Comparison of ENCODE assay signal across 8 cellular contexts in genomic region chr14:53218161-53218560, GRCh38.
DNase-seq lines count a peak whose midpoint lies in the region; TF ChIP-seq lines count a peak whose summit lies in the region.

No MANE protein-coding gene starts in this region.

- no peaks in the 10 kb centered on the region for H3K27me3 ChIP-seq in GM23248 (replicated peaks; ENCODE audit: insufficient read depth)
- no peaks in the 10 kb centered on the region for H3K27me3 ChIP-seq in SJSA1 (replicated peaks)
- H3K27me3 ChIP-seq in skeletal muscle tissue (ENCODE audit: control insufficient read depth in 3 of 3, insufficient read depth in 3 of 3, low read length in 3 of 3): no peaks in the 10 kb centered on the region

- H3K4me2 ChIP-seq in GM23248 (ENCODE audit: unreplicated experiment): peak overlapping the region; percentile 76

- H3K36me3 ChIP-seq in GM23248 (ENCODE audit: low read depth) (no peaks in the 10 kb centered on the region), SJSA1 (no peaks in the 10 kb centered on the region), skeletal muscle tissue (ENCODE audit: control insufficient read depth in 3 of 3, insufficient read depth in 3 of 3, low read length in 3 of 3) (no peaks in the 10 kb centered on the region)

- H3K4me1 ChIP-seq in GM23248 (ENCODE audit: insufficient read depth) (no peaks in the 10 kb centered on the region), SJSA1 (replicated peaks) (no peaks in the 10 kb centered on the region), skeletal muscle tissue (ENCODE audit: control insufficient read depth in 3 of 3, insufficient read depth in 3 of 3, low read length in 3 of 3) (no peaks in the 10 kb centered on the region)

- H3K27ac ChIP-seq in GM23248: no peak overlapping the region
- no peak overlapping the region for H3K27ac ChIP-seq in SJSA1
- H3K27ac ChIP-seq in skeletal muscle tissue (ENCODE audit: low read depth, low read length): no peak overlapping the region

- H3K4me3 ChIP-seq in GM23248 (peak overlapping the region; percentile 70), SJSA1 (peak overlapping the region; percentile 61), fibroblast of villous mesenchyme (ENCODE audit: low read depth, low read length) (peak overlapping the region; percentile 61), skeletal muscle tissue (ENCODE audit: low read length in 3 of 3) (peak overlapping the region in 2 of 3 donors; percentile 62)

- no peaks in the 10 kb centered on the region for H3K79me2 ChIP-seq in GM23248 (ENCODE audit: insufficient read depth)

- H3K9ac ChIP-seq in GM23248: peak overlapping the region; percentile 55
- peak overlapping the region in 1 of 3 donors; percentile 47 for H3K9ac ChIP-seq in skeletal muscle tissue (ENCODE audit: low read depth in 1 of 3, low read length in 3 of 3)

- DNase-seq in GM23248 (no peak), SJSA1 (ENCODE audit: low read depth in 1 of 2, low spot score in 2 of 2) (no peak), fibroblast of villous mesenchyme (ENCODE audit: low read depth) (no peak), SIG-M5 treated with dmso at 0.1 percent for 504 hours (lab: John Stamatoyannopoulos, UW; ENCODE audit: unreplicated experiment) (no peak), AG08395 (ENCODE audit: low spot score) (no peak), mucosa of gallbladder (ENCODE audit: low spot score) (no peak), AG08396 (ENCODE audit: low spot score) (no peak)

- H3F3A ChIP-seq in GM23248 (ENCODE audit: insufficient read depth): no peaks in the 10 kb centered on the region

- H4K20me1 ChIP-seq in GM23248 (ENCODE audit: insufficient read depth): no peaks in the 10 kb centered on the region

- H3K9me3 ChIP-seq in GM23248 (ENCODE audit: low read depth) (no peaks in the 10 kb centered on the region), SJSA1 (replicated peaks) (no peaks in the 10 kb centered on the region), skeletal muscle tissue (ENCODE audit: control insufficient read depth in 3 of 3, low read length in 3 of 3) (no peaks in the 10 kb centered on the region)

- in situ Hi-C loops in GM23248 (cut with MboI): no loop called here

- TF ChIP-seq CTCF in fibroblast of villous mesenchyme (IDR thresholded peaks at IDR 0.05; ENCODE audit: insufficient read depth, low read depth, low read length): no peak

- no peaks in the 10 kb centered on the region for H3K9me2 ChIP-seq in GM23248 (ENCODE audit: insufficient read depth)

- peak overlapping the region; percentile 88 for H2AFZ ChIP-seq in GM23248

- WGBS in GM23248 (ENCODE audit: low coverage in 1 of 2, low lambda C conversion rate in 2 of 2, missing lambda C conversion rate in 2 of 2), 2 experiments: 45 to 53% methylated on average over 2 of the region's 2 CpGs
